2 cellular contexts compared by ENCODE assay signal in genomic region chr2:188023035-188023434, GRCh38.
TF ChIP-seq lines count a peak whose summit lies in the region.

No MANE protein-coding gene starts in this region.

TF ChIP-seq in SK-N-SH, 30 proteins besides CTCF, POLR2A, EP300 and RAD21:
- TF ChIP-seq FOSL2 (IDR thresholded peaks at IDR 0.05; ENCODE audit: borderline replicate concordance, low read depth) (no peak), GATA2 (CRISPR knock-in tag; IDR thresholded peaks at IDR 0.05) (peak; percentile 93), JUND (IDR thresholded peaks at IDR 0.05) (no peak), USF1 (IDR thresholded peaks at IDR 0.05; ENCODE audit: borderline replicate concordance, low read depth) (no peak), SIN3A (IDR thresholded peaks at IDR 0.05; ENCODE audit: borderline replicate concordance, low read depth, low read length) (no peak), CHD2 (IDR thresholded peaks at IDR 0.05; ENCODE audit: low read length, partially characterized antibody) (no peak), RXRA (IDR thresholded peaks at IDR 0.05; ENCODE audit: borderline replicate concordance, low read depth) (no peak), TEAD4 (IDR thresholded peaks at IDR 0.05; ENCODE audit: borderline replicate concordance, insufficient read depth) (0 out of 2 replicates have a peak, but pooled peaks have one; percentile 17), MEF2A (IDR thresholded peaks at IDR 0.05; ENCODE audit: borderline replicate concordance, low read depth) (no peak), RFX5 (IDR thresholded peaks at IDR 0.05; ENCODE audit: low read length) (no peak), RCOR1 (IDR thresholded peaks at IDR 0.05; ENCODE audit: low read length) (peak; percentile 75), NFIC (IDR thresholded peaks at IDR 0.05; ENCODE audit: borderline replicate concordance) (no peak), FOXJ3 (CRISPR knock-in tag; IDR thresholded peaks at IDR 0.05) (0 out of 2 replicates have a peak, but pooled peaks have one; percentile 59), FOXM1 (IDR thresholded peaks at IDR 0.05; ENCODE audit: low read depth) (no peak)
- TF ChIP-seq, protein P1, sequence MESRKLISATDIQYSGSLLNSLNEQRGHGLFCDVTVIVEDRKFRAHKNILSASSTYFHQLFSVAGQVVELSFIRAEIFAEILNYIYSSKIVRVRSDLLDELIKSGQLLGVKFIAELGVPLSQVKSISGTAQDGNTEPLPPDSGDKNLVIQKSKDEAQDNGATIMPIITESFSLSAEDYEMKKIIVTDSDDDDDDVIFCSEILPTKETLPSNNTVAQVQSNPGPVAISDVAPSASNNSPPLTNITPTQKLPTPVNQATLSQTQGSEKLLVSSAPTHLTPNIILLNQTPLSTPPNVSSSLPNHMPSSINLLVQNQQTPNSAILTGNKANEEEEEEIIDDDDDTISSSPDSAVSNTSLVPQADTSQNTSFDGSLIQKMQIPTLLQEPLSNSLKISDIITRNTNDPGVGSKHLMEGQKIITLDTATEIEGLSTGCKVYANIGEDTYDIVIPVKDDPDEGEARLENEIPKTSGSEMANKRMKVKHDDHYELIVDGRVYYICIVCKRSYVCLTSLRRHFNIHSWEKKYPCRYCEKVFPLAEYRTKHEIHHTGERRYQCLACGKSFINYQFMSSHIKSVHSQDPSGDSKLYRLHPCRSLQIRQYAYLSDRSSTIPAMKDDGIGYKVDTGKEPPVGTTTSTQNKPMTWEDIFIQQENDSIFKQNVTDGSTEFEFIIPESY (IDR thresholded peaks at IDR 0.05; ENCODE audit: borderline replicate concordance, low read depth) = no peak

TF ChIP-seq in SK-N-SH treated with all-trans-retinoic acid at 6 μM for 48 hours, 23 proteins besides CTCF, POLR2A, EP300 and RAD21:
- TF ChIP-seq TSHZ2 (CRISPR knock-in tag; IDR thresholded peaks at IDR 0.05) = 0 out of 2 replicates have a peak, but pooled peaks have one; percentile 68
- TF ChIP-seq TCF4 (CRISPR knock-in tag; IDR thresholded peaks at IDR 0.05; ENCODE audit: borderline replicate concordance) = peak; percentile 71
- no peak for TF ChIP-seq PATZ1 (CRISPR knock-in tag; IDR thresholded peaks at IDR 0.05; ENCODE audit: borderline replicate concordance)
TF ChIP-seq in SK-N-SH treated with all-trans-retinoic acid at 6 μM for 48 hours: peak in this region for 2.
